Comparison of ENCODE assay signal across 1 cellular context in genomic region chr5:154761062-154761740, GRCh38.
TF ChIP-seq lines count a peak whose summit lies in the region.

No MANE protein-coding gene starts in this region.

TF ChIP-seq in GM23338, 12 proteins besides CTCF, POLR2A, EP300 and RAD21 (continued from another document):
- no peak for TF ChIP-seq REST (IDR thresholded peaks at IDR 0.05; ENCODE audit: unreplicated experiment)
- no peak for TF ChIP-seq CREB1 (CRISPR knock-in tag; IDR thresholded peaks at IDR 0.05; ENCODE audit: low read depth)
- no peak for TF ChIP-seq NANOG (IDR thresholded peaks at IDR 0.05; ENCODE audit: borderline replicate concordance)
- TF ChIP-seq EZH2phosphoT487 (IDR thresholded peaks at IDR 0.05; ENCODE audit: unreplicated experiment): no peak
- TF ChIP-seq POLR2AphosphoS5 (IDR thresholded peaks at IDR 0.05; ENCODE audit: low read depth): no peak; the same call in 1 of the 2 replicates
- no peak for TF ChIP-seq EZH2 (IDR thresholded peaks at IDR 0.05; ENCODE audit: low read depth, unreplicated experiment)
